In the genomic region with DNA sequence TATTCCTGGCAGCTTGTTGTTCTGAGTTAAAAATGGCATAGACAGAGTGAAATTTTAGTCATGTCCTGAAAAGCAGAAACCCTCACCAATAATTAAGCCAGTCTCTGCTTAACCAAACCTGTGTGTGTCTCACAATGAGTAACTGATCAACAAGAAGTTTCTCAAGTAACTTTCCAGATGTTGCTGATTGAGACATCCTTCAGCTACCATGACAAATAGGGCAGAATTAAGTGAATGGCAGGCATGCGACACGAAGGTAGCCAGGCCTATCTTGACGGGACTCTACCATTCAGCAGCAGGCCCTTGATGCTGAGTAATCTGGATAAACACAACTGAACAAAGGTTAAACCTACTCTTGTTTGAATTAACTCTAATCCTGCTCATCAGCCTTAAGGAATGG, we compare ENCODE assay signal across 1 cellular context.
TF ChIP-seq lines count a peak whose summit lies in the region.

No MANE protein-coding gene starts in this region.

TF ChIP-seq in GM23338, 12 proteins besides CTCF, POLR2A, EP300 and RAD21 (continued from another document):
- TF ChIP-seq ZNF462 (CRISPR knock-in tag; IDR thresholded peaks at IDR 0.05) (no peak), STAT1 (IDR thresholded peaks at IDR 0.05; ENCODE audit: unreplicated experiment) (no peak)
- TF ChIP-seq, protein P1, sequence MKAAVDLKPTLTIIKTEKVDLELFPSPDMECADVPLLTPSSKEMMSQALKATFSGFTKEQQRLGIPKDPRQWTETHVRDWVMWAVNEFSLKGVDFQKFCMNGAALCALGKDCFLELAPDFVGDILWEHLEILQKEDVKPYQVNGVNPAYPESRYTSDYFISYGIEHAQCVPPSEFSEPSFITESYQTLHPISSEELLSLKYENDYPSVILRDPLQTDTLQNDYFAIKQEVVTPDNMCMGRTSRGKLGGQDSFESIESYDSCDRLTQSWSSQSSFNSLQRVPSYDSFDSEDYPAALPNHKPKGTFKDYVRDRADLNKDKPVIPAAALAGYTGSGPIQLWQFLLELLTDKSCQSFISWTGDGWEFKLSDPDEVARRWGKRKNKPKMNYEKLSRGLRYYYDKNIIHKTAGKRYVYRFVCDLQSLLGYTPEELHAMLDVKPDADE (IDR thresholded peaks at IDR 0.05) = no peak
